In the genomic region with DNA sequence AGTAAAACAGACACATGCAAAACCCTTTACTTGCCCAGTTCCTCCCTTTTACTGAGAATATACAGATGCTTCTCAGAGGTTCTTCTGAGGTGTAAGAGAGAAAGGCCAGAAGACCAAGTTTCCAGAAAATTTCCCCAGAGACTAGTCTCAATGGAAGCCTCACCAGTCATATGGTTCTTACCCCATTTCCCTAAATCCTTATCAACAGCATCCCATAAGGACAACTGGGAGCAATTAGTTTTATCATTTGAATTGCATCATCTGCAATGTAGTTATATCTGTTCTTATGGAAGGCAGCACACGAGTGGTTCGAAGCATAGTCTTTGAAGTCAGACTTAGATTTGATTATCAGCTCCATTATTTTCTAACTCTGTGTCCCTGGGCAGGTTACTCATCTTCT, we compare ENCODE assay signal across 34 cellular contexts.
"Had no signal": no experiment of that assay in that cellular context is flagged by ENCODE, and none has a peak within 500 bp of the region (broad histone marks: within the 10 kb centered on the region; RNA-seq: fewer than 3 reads in every experiment).

No MANE protein-coding gene starts in this region.

- H3K27me3 ChIP-seq: MG63 had no signal

- DNase-seq: Karpas-422, Kasumi-1, KG1, MG63, MM.1S, MV-4-11, NCI-H1048, NCI-H1092, NCI-H1092 treated with DMSO at 0.1 percent for 48 hours, NCI-H1105, NCI-H1105 treated with DMSO at 0.1 percent for 48 hours, NCI-H1417, NCI-H1417 treated with DMSO at 0.1 percent for 48 hours, NCI-H1436, NCI-H1436 treated with DMSO at 0.1 percent for 48 hours, NCI-H146, NCI-H1694, NCI-H1694 treated with DMSO at 0.1 percent for 48 hours, NCI-H187, NCI-H187 treated with DMSO at 0.1 percent for 48 hours, NCI-H1930, NCI-H2029, NCI-H2029 treated with DMSO at 0.1 percent for 48 hours, NCI-H2081, NCI-H2081 treated with DMSO at 0.1 percent for 48 hours, NCI-H2107, NCI-H2171, NCI-H2171 treated with DMSO at 0.1 percent for 48 hours, NCI-H2227 treated with DMSO at 0.1 percent for 48 hours, NCI-H226, NCI-H345, NCI-H446, NCI-H446 treated with DMSO at 0.1 percent for 48 hours had no signal

- H3K4me2 ChIP-seq: KMS-11 had no signal

- H3K4me3 ChIP-seq: MG63 had no signal

- H3K9ac ChIP-seq: KMS-11 had no signal

- H3K27ac ChIP-seq: KMS-11 had no signal

- H3K9me3 ChIP-seq: MG63 had no signal

- H3K36me3 ChIP-seq: MG63 had no signal
